ENCODE assay signal across 8 cellular contexts in genomic region chr5:151757233-151758140, GRCh38. TPM values are rescaled to one million over a fixed set of nuclear protein-coding genes. Genes with fewer than 3 reads are reported as not detected.
DNase-seq lines count a peak whose midpoint lies in the region; ATAC-seq and TF ChIP-seq lines count a peak whose summit lies in the region.

No MANE protein-coding gene starts in this region.

- H3K4me3 Mint-ChIP-seq in activated T-helper 2 cell treated with anti-CD3 and anti-CD28 coated beads, Interferon-gamma antibody, Interleukin-2, Interleukin-4, amounts not matched to agents 10 μg/mL and 5 μg/mL and 100 μg/mL, durations not matched to agents 14 hours and 24 hours and 36 hours (ENCODE audit: low read depth) = peak overlapping the region; percentile 92

- POLR2A ChIA-PET in A673 (lab: Charles Lee; ENCODE audit: low non-redundant PET) = no interaction called here

- H3K4me2 ChIP-seq in Karpas-422 (ENCODE audit: low read depth, low read length, poor library complexity, severe bottlenecking) = peak overlapping the region; percentile 93

- peaks cover 32% of the 10 kb centered on the region for H3K4me1 Mint-ChIP-seq in activated T-helper 2 cell treated with anti-CD3 and anti-CD28 coated beads, Interferon-gamma antibody, Interleukin-2, Interleukin-4, amounts not matched to agents 10 μg/mL and 5 μg/mL and 100 μg/mL, durations not matched to agents 14 hours and 24 hours and 36 hours (ENCODE audit: low read depth)

- peak overlapping the region; percentile 77 for H3K27ac ChIP-seq in A673 (ENCODE audit: low read depth, low read length, poor library complexity, severe bottlenecking)
- H3K27ac ChIP-seq in Karpas-422 (ENCODE audit: low read length) = peak overlapping the region; percentile 34; the same call in 1 of the 2 replicates
- H3K27ac ChIP-seq in right atrium auricular region = peak overlapping the region; percentile 88 to 95
- H3K27ac ChIP-seq in skeletal muscle tissue (ENCODE audit: low read depth, low read length) = peak overlapping the region; percentile 78

- TF ChIP-seq CTCF in A673 (conservative IDR thresholded peaks at IDR 0.05; ENCODE audit: low read depth, low read length) = no peak
- no peak for TF ChIP-seq CTCF in right atrium auricular region (IDR thresholded peaks at IDR 0.05)

- H3K9me2 ChIP-seq in Karpas-422 (replicated peaks; ENCODE audit: insufficient read depth, low read length) = no peaks in the 10 kb centered on the region

- DNase-seq in A673 (ENCODE audit: low spot score) = no peak
- DNase-seq in Karpas-422 = peak; percentile 60
- DNase-seq in activated T-helper 2 cell treated with anti-CD3 and anti-CD28 coated beads, Interferon-gamma antibody, Interleukin-2, Interleukin-4, amounts not matched to agents 10 μg/mL and 5 μg/mL and 100 μg/mL, durations not matched to agents 14 hours and 24 hours and 36 hours (ENCODE audit: low spot score) = no peak
- no peak for DNase-seq in right atrium auricular region (ENCODE audit: low spot score)
- DNase-seq in cerebellar nuclear complex (lab: John Stamatoyannopoulos, UW) = no peak

- intact Hi-C loops in A673 (cut with micrococcal nuclease; ENCODE audit: unreplicated experiment) = no loop called here
- intact Hi-C loops in activated T-helper 2 cell treated with anti-CD3 and anti-CD28 coated beads, Interferon-gamma antibody, Interleukin-2, Interleukin-4, amounts not matched to agents 10 μg/mL and 5 μg/mL and 100 μg/mL, durations not matched to agents 14 hours and 24 hours and 36 hours (cut with micrococcal nuclease) = loop anchor here (1.0 to 10.0 kb wide), 4 partner anchors 8 to 603 kb away; partner anchors contain the start of genes ANXA6 and G3BP1

- H3K36me3 Mint-ChIP-seq in activated T-helper 2 cell treated with anti-CD3 and anti-CD28 coated beads, Interferon-gamma antibody, Interleukin-2, Interleukin-4, amounts not matched to agents 10 μg/mL and 5 μg/mL and 100 μg/mL, durations not matched to agents 14 hours and 24 hours and 36 hours (ENCODE audit: low read depth) = peaks cover 17% of the 10 kb centered on the region

- peak overlapping the region; percentile 85 for H3K27ac Mint-ChIP-seq in activated T-helper 2 cell treated with anti-CD3 and anti-CD28 coated beads, Interferon-gamma antibody, Interleukin-2, Interleukin-4, amounts not matched to agents 10 μg/mL and 5 μg/mL and 100 μg/mL, durations not matched to agents 14 hours and 24 hours and 36 hours

- H2AFZ ChIP-seq in Karpas-422 (ENCODE audit: low read length) = no peak overlapping the region

- H3K27me3 Mint-ChIP-seq in activated T-helper 2 cell treated with anti-CD3 and anti-CD28 coated beads, Interferon-gamma antibody, Interleukin-2, Interleukin-4, amounts not matched to agents 10 μg/mL and 5 μg/mL and 100 μg/mL, durations not matched to agents 14 hours and 24 hours and 36 hours (ENCODE audit: low read depth) = no peaks in the 10 kb centered on the region

- peak; percentile 17 for TF ChIP-seq POLR2A in GM19193 (IDR thresholded peaks at IDR 0.05; ENCODE audit: extremely low read depth, insufficient read depth, insufficient read length)

- no peaks in the 10 kb centered on the region for H3K9me3 ChIP-seq in A673 (ENCODE audit: low read depth, low read length, poor library complexity, severe bottlenecking)
- H3K9me3 ChIP-seq in Karpas-422 (ENCODE audit: low read length) = no peaks in the 10 kb centered on the region
- H3K9me3 ChIP-seq in right atrium auricular region = no peaks in the 10 kb centered on the region
- H3K9me3 ChIP-seq in skeletal muscle tissue (ENCODE audit: control insufficient read depth in 3 of 3, low read length in 3 of 3) = no peaks in the 10 kb centered on the region

- H3K9ac ChIP-seq in Karpas-422 (ENCODE audit: low read length) (peak overlapping the region; percentile 95), skeletal muscle tissue (ENCODE audit: low read depth in 1 of 3, low read length in 3 of 3) (peak overlapping the region; percentile 77 to 88 (median 81))

- no TSS peak for BruUV-seq in A673 (replicated peaks; lab: Mats Ljungman, UMichigan)

- H3K79me2 ChIP-seq in Karpas-422 (ENCODE audit: low read length) = peaks cover 58% of the 10 kb centered on the region

- peak overlapping the region; percentile 86 for H3K4me3 ChIP-seq in A673 (ENCODE audit: low read depth, low read length, poor library complexity, severe bottlenecking)
- H3K4me3 ChIP-seq in Karpas-422 (ENCODE audit: low read length) = peak overlapping the region; percentile 94
- H3K4me3 ChIP-seq in right atrium auricular region = peak overlapping the region; percentile 89 to 92
- peak overlapping the region; percentile 78 to 90 (median 89) for H3K4me3 ChIP-seq in skeletal muscle tissue (ENCODE audit: low read length in 3 of 3)

- H3K36me3 ChIP-seq in A673 (ENCODE audit: insufficient read depth, low read length, poor library complexity, severe bottlenecking) (no peaks in the 10 kb centered on the region), Karpas-422 (ENCODE audit: insufficient read depth, low read length) (peaks cover 7% of the 10 kb centered on the region; the same call in 1 of the 2 replicates), right atrium auricular region (peaks cover 12% of the 10 kb centered on the region), skeletal muscle tissue (ENCODE audit: control insufficient read depth in 3 of 3, insufficient read depth in 3 of 3, low read length in 3 of 3) (peaks cover 0 to 3% (median 0%) of the 10 kb centered on the region in 3 donors)

- H4K20me1 ChIP-seq in Karpas-422 (ENCODE audit: insufficient read depth, low read depth, low read length) = no peaks in the 10 kb centered on the region

- no peaks in the 10 kb centered on the region for H3K9me3 Mint-ChIP-seq in activated T-helper 2 cell treated with anti-CD3 and anti-CD28 coated beads, Interferon-gamma antibody, Interleukin-2, Interleukin-4, amounts not matched to agents 10 μg/mL and 5 μg/mL and 100 μg/mL, durations not matched to agents 14 hours and 24 hours and 36 hours

- no peak for ATAC-seq in HG03196 (IDR thresholded peaks at IDR 0.05; ENCODE audit: unreplicated experiment)

- H3K27me3 ChIP-seq in A673 (replicated peaks; ENCODE audit: insufficient read depth, low read depth, low read length, poor library complexity) (no peaks in the 10 kb centered on the region), Karpas-422 (ENCODE audit: low read length) (no peaks in the 10 kb centered on the region), right atrium auricular region (no peaks in the 10 kb centered on the region), skeletal muscle tissue (ENCODE audit: control insufficient read depth in 3 of 3, insufficient read depth in 3 of 3, low read length in 3 of 3) (no peaks in the 10 kb centered on the region)

- CTCF ChIA-PET in A673 (lab: Charles Lee) = no interaction called here

- H3K4me1 ChIP-seq in A673 (ENCODE audit: insufficient read depth, low read length, poor library complexity, severe bottlenecking) (peaks cover 4% of the 10 kb centered on the region), Karpas-422 (ENCODE audit: low read length) (peaks cover 23% of the 10 kb centered on the region), right atrium auricular region (peaks cover 0 to 28% of the 10 kb centered on the region in 2 donors), skeletal muscle tissue (ENCODE audit: control insufficient read depth in 3 of 3, insufficient read depth in 3 of 3, low read length in 3 of 3) (peaks cover 18 to 31% (median 19%) of the 10 kb centered on the region in 3 donors)

RNA-seq across cellular contexts. Expression of gene ATOX1, which starts 0.9 kb away (rescaled TPM):
- total RNA-seq in A673 (2021) (65.6 and 72.2 TPM in 2 replicates), right atrium auricular region (10 to 100 TPM; 64.6 to 84.5 TPM), skeletal muscle tissue (20.4 TPM)
- total RNA-seq in Karpas-422 (2014; rRNA removed; shearing (Covaris generic); ENCODE audit: low replicate concordance) = 104 and 114 TPM in 2 replicates
- 69.8 and 82.8 TPM in 2 replicates for total RNA-seq in activated T-helper 2 cell treated with anti-CD3 and anti-CD28 coated beads, Interferon-gamma antibody, Interleukin-2, Interleukin-4, amounts not matched to agents 10 μg/mL and 5 μg/mL and 100 μg/mL, durations not matched to agents 14 hours and 24 hours and 36 hours

RNA-seq across cellular contexts. Expression of gene G3BP1, which starts 14.3 kb away (rescaled TPM):
- 296 and 317 TPM in 2 replicates for total RNA-seq in A673 (2021)
- 130 and 186 TPM in 2 replicates for total RNA-seq in Karpas-422 (2014; rRNA removed; shearing (Covaris generic); ENCODE audit: low replicate concordance)
- total RNA-seq in activated T-helper 2 cell treated with anti-CD3 and anti-CD28 coated beads, Interferon-gamma antibody, Interleukin-2, Interleukin-4, amounts not matched to agents 10 μg/mL and 5 μg/mL and 100 μg/mL, durations not matched to agents 14 hours and 24 hours and 36 hours = 296 and 312 TPM in 2 replicates
- total RNA-seq in right atrium auricular region = 10 to 100 TPM; 57.1 to 60.9 TPM
- total RNA-seq in skeletal muscle tissue = 109 TPM

Comparison
In these comparisons a context has a peak if more than half of its experiments do, and no peak if none do; other contexts are left out.
1. H3K27ac ChIP-seq: peak in every context shown above with its lines; median percentile 92 in right atrium auricular region; 78 in skeletal muscle tissue; 77 in A673; 34 in Karpas-422.